Comparison of ENCODE assay signal across 11 cellular contexts in genomic region chr3:155367510-155367909, GRCh38.
"Had no signal": no experiment of that assay in that cellular context is flagged by ENCODE, and none has a peak within 500 bp of the region (broad histone marks: within the 10 kb centered on the region; RNA-seq: fewer than 3 reads in every experiment).

No MANE protein-coding gene starts in this region.

- DNase-seq: activated CD4-positive, alpha-beta T cell treated with anti-CD3 and anti-CD28 coated beads, Interleukin-2, amount 50 U/mL, for 4 hours; activated CD4-positive, CD25-positive, alpha-beta regulatory T cell treated with anti-CD3 and anti-CD28 coated beads, Interleukin-2, amount 50 U/mL, for 72 hours; activated T-cell treated with anti-CD3 and anti-CD28 coated beads, Interleukin-2, amount 50 U/mL, for 1 hour; amygdala; cerebellar nuclear complex; dermis blood vessel endothelial cell; erythroblast; ovary; tibial artery had no signal

- H3K36me3 ChIP-seq: ovary, tibial artery, vagina had no signal

- H3K4me3 ChIP-seq: ovary, skin epidermis, tibial artery, vagina had no signal

- H3K27me3 ChIP-seq: ovary, tibial artery, vagina had no signal

- H3K27ac ChIP-seq: ovary, skin epidermis, tibial artery, vagina had no signal

- H3K4me1 ChIP-seq: vagina had no signal
